In the genomic region with DNA sequence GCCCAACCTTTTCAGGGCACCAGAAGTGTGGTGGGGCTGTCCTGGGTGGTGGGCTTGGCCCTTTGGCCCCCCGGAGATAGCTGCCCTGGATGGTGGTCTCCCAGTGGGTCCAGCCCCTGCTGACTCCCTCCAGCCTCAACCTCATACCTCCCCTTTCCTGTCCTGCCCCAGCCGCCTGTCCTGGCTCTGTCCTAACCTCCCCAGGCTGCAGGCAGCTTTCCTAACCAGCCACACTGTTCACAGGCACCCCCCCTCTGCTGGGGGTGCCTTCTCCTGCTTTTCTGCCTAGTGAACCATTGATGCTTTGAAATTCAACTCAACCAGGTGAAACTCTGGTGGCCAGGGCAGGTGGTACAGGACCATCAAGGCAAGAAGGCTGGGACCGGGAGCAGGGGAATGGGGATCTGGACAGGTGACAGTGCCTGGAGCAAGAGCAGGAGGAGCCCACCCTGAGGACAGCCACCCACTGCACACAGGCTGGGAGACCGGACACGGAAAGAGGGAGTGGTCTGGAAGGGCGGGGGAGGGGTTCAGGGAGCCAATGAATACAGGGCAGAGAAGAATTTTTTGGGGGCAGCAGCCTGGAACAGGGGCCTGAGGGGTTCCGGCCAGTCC, we compare ENCODE assay signal across 12 cellular contexts.
"Had no signal": no experiment of that assay in that cellular context is flagged by ENCODE, and none has a peak within 500 bp of the region (broad histone marks: within the 10 kb centered on the region; RNA-seq: fewer than 3 reads in every experiment).

No MANE protein-coding gene starts in this region.

- H3K4me1 ChIP-seq: esophagus muscularis mucosa, psoas muscle had no signal

- H3K9me3 ChIP-seq: esophagus muscularis mucosa, psoas muscle, testis had no signal

- H3K36me3 ChIP-seq: brain microvascular endothelial cell, esophagus muscularis mucosa had no signal

- H3K27ac ChIP-seq: brain microvascular endothelial cell, esophagus muscularis mucosa, psoas muscle, testis had no signal

- ATAC-seq: activated naive CD4-positive, alpha-beta T cell treated with anti-CD3 and anti-CD28 coated beads, Interleukin-2, amount 50 U/mL, for 72 hours; activated T-cell treated with anti-CD3 and anti-CD28 coated beads, Interleukin-2, amount 50 U/mL, for 4 hours; psoas muscle; T-cell had no signal

- DNase-seq: activated CD4-positive, alpha-beta memory T cell treated with anti-CD3 and anti-CD28 coated beads for 36 hours; activated effector memory CD4-positive, alpha-beta T cell treated with anti-CD3 and anti-CD28 coated beads, Interleukin-2, amount 50 U/mL, for 16 hours; activated T-cell treated with anti-CD3 and anti-CD28 coated beads, Interleukin-2, amount 50 U/mL, for 4 hours; amygdala; brain microvascular endothelial cell; psoas muscle; stimulated activated CD4-positive, alpha-beta T cell treated with anti-CD3 and anti-CD28 coated beads, Interleukin-2, amount 100 ng/mL, for 48 hours; T-cell; T1000; testis had no signal

- H3K27me3 ChIP-seq: testis had no signal

- H3K4me3 ChIP-seq: esophagus muscularis mucosa, psoas muscle, testis had no signal
